22 cellular contexts compared by ENCODE assay signal in the genomic region with DNA sequence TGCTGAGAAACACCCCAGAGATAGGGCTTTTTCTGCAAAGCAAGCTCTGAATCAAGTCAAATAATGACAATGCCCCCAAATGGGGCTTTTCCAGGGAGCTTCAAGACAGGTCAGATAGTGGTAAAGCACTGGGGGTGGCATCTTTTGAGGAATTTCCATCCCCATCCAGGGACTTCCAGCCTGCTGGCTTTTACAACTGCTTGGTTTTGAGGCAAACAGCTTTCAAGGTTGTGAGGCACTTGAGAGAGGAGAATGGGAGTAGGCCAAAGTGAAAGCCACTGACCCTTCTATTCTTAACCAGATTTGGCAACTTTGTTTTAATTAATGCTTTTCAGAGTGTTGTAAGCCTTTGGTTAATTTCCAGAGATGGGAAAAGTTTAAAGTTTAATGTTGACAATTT.
"Had no signal": no experiment of that assay in that cellular context is flagged by ENCODE, and none has a peak within 500 bp of the region (broad histone marks: within the 10 kb centered on the region; RNA-seq: fewer than 3 reads in every experiment).

No MANE protein-coding gene starts in this region.

- H3K9me3 ChIP-seq: colonic mucosa, right lobe of liver, transverse colon, upper lobe of right lung, uterus had no signal

- ATAC-seq: left lobe of liver; natural killer cell; right lobe of liver; stimulated activated naive B cell treated with anti-CD40 and anti-IgM and Interleukin-4, amounts not matched to agents 10 μg/mL and 1 μg/mL and 100 μg/mL, for 72 hours; upper lobe of right lung had no signal

- H3K27me3 Mint-ChIP-seq: dendritic cell treated with granulocyte-macrophage colony-stimulating factor and Interleukin-4, amounts not matched to agents 40 ng/mL and 50 ng/mL, for 4 days; memory B cell; progenitor cell of endocrine pancreas; stimulated activated naive B cell treated with anti-CD40 and anti-IgM and Interleukin-4, amounts not matched to agents 10 μg/mL and 1 μg/mL and 100 μg/mL, for 72 hours; stimulated activated naive CD8-positive, alpha-beta T cell treated with anti-CD3 and anti-CD28 coated beads, Interleukin-15, Interleukin-2, amounts not matched to agents 100 ng/mL and 50 ng/mL, for 24 hours had no signal

- H2AFZ ChIP-seq: parathyroid adenoma had no signal

- H3K4me3 ChIP-seq: colonic mucosa, esophagus muscularis mucosa, lung, right lobe of liver, transverse colon, upper lobe of right lung, uterus had no signal

- H3K79me2 ChIP-seq: parathyroid adenoma had no signal

- H3K36me3 ChIP-seq: colonic mucosa, esophagus muscularis mucosa, right lobe of liver, transverse colon, upper lobe of right lung, uterus had no signal

- DNase-seq: colonic mucosa; effector CD8-positive, alpha-beta T cell; foreskin melanocyte; hypothalamus; kidney; natural killer cell; right lobe of liver; small intestine; stimulated activated CD4-positive, alpha-beta T cell treated with anti-CD3 and anti-CD28 coated beads, Interleukin-15, amount 100 ng/mL, for 24 hours; stimulated activated CD4-positive, alpha-beta T cell treated with anti-CD3 and anti-CD28 coated beads, Interleukin-2, amount 100 ng/mL, for 48 hours; stimulated activated naive B cell treated with anti-CD40 and anti-IgM and Interleukin-4, amounts not matched to agents 10 μg/mL and 1 μg/mL and 100 μg/mL, for 72 hours; transverse colon; upper lobe of right lung; uterus had no signal

- H3K27me3 ChIP-seq: colonic mucosa, esophagus muscularis mucosa, right lobe of liver, transverse colon, upper lobe of right lung, uterus had no signal

- H3K9ac ChIP-seq: parathyroid adenoma had no signal

- H3K27ac ChIP-seq: colonic mucosa, esophagus muscularis mucosa, parathyroid adenoma, right lobe of liver, transverse colon, upper lobe of right lung, uterus had no signal

- H3K27ac Mint-ChIP-seq: dendritic cell treated with granulocyte-macrophage colony-stimulating factor and Interleukin-4, amounts not matched to agents 40 ng/mL and 50 ng/mL, for 4 days; memory B cell; natural killer cell; progenitor cell of endocrine pancreas; stimulated activated naive B cell treated with anti-CD40 and anti-IgM and Interleukin-4, amounts not matched to agents 10 μg/mL and 1 μg/mL and 100 μg/mL, for 72 hours; stimulated activated naive CD8-positive, alpha-beta T cell treated with anti-CD3 and anti-CD28 coated beads, Interleukin-15, Interleukin-2, amounts not matched to agents 100 ng/mL and 50 ng/mL, for 24 hours had no signal

- H3K4me1 Mint-ChIP-seq: memory B cell; natural killer cell; stimulated activated naive B cell treated with anti-CD40 and anti-IgM and Interleukin-4, amounts not matched to agents 10 μg/mL and 1 μg/mL and 100 μg/mL, for 72 hours had no signal

- H3K4me3 Mint-ChIP-seq: dendritic cell treated with granulocyte-macrophage colony-stimulating factor and Interleukin-4, amounts not matched to agents 40 ng/mL and 50 ng/mL, for 4 days; memory B cell; natural killer cell; stimulated activated naive B cell treated with anti-CD40 and anti-IgM and Interleukin-4, amounts not matched to agents 10 μg/mL and 1 μg/mL and 100 μg/mL, for 72 hours; stimulated activated naive CD8-positive, alpha-beta T cell treated with anti-CD3 and anti-CD28 coated beads, Interleukin-15, Interleukin-2, amounts not matched to agents 100 ng/mL and 50 ng/mL, for 24 hours had no signal

- H3K36me3 Mint-ChIP-seq: memory B cell; natural killer cell; stimulated activated naive B cell treated with anti-CD40 and anti-IgM and Interleukin-4, amounts not matched to agents 10 μg/mL and 1 μg/mL and 100 μg/mL, for 72 hours had no signal

- H3K4me1 ChIP-seq: colonic mucosa, esophagus muscularis mucosa, parathyroid adenoma, right lobe of liver, transverse colon, upper lobe of right lung, uterus had no signal
